Comparison of ENCODE assay signal across 9 cellular contexts in genomic region chr22:37050913-37051628, GRCh38. TPM values are rescaled to one million over a fixed set of nuclear protein-coding genes. Genes with fewer than 3 reads are reported as not detected.
A peak's percentile ranks its signal among the peaks of the same experiment; 100 is the strongest.
DNase-seq lines count a peak whose midpoint lies in the region; ATAC-seq, FAIRE-seq and TF ChIP-seq lines count a peak whose summit lies in the region.
"Had no signal": no experiment of that assay in that cellular context is flagged by ENCODE, and none has a peak within 500 bp of the region (broad histone marks: within the 10 kb centered on the region; RNA-seq: fewer than 3 reads in every experiment).

No MANE protein-coding gene starts in this region.

- peak overlapping the region; percentile 62 for H2AFZ ChIP-seq in GM12878 (ENCODE audit: control insufficient read depth, low read depth, low read length)
- no peak overlapping the region for H2AFZ ChIP-seq in mesenchymal stem cell (ENCODE audit: low read depth, low read length)

- FAIRE-seq in GM12878 (lab: Jason Lieb, UNC) = no peak

- RAD21 ChIA-PET in GM12878 (lab: Charles Lee; ENCODE audit: unreplicated experiment) = interaction anchor here (0.6 to 1.3 kb wide), 4 partner anchors 9 to 119 kb away, joined by 3 to 4 read pairs (median 3); no protein-coding TSS in a partner anchor

- H4K20me1 ChIP-seq in GM12878 (ENCODE audit: control insufficient read depth, insufficient read depth) = no peaks in the 10 kb centered on the region

- H3K27ac ChIP-seq in cardiac muscle cell (no peak overlapping the region), GM12878 (ENCODE audit: control insufficient read depth, insufficient read depth) (no peak overlapping the region), mesenchymal stem cell (ENCODE audit: low read length, poor library complexity, severe bottlenecking) (no peak overlapping the region), urinary bladder (ENCODE audit: low read depth) (no peak overlapping the region)

- H3K36me3 ChIP-seq in cardiac muscle cell (no peaks in the 10 kb centered on the region), GM12878 (ENCODE audit: control insufficient read depth in 2 of 2, insufficient read depth in 2 of 2, low read length in 1 of 2) (no peaks in the 10 kb centered on the region), mesenchymal stem cell (ENCODE audit: control insufficient read depth in 1 of 2, insufficient read depth in 2 of 2, low read depth in 1 of 2, low read length in 2 of 2) (peaks cover 22 to 30% of the 10 kb centered on the region in 2 experiments), urinary bladder (ENCODE audit: insufficient read depth) (no peaks in the 10 kb centered on the region)

- WGBS in GM12878 (ENCODE audit: insufficient coverage, insufficient replicate concordance, low lambda C conversion rate, missing lambda C conversion rate) = 19% methylated on average over 21 of the region's 22 CpGs
- WGBS in mesenchymal stem cell = 35% methylated on average over 16 of the region's 22 CpGs
- WGBS in urinary bladder = 26% methylated on average over 22 of the region's 22 CpGs

- no peak overlapping the region for H4K91ac ChIP-seq in mesenchymal stem cell (ENCODE audit: low read length)

- H2BK120ac ChIP-seq in mesenchymal stem cell (ENCODE audit: low read depth, low read length) = no peak overlapping the region

- H4K8ac ChIP-seq in mesenchymal stem cell (ENCODE audit: low read length) = no peak overlapping the region

- DNase-seq in cardiac muscle cell (ENCODE audit: low read depth in 1 of 2, low spot score in 1 of 2) = no peak
- DNase-seq in left cardiac atrium = no peak
- DNase-seq in GM12878 (ENCODE audit: low read depth, low spot score) = no peak
- DNase-seq in mesenchymal stem cell = no peak
- no peak for DNase-seq in NCI-H1105 (lab: John Stamatoyannopoulos, UW)
- DNase-seq in effector CD8-positive, alpha-beta T cell (lab: John Stamatoyannopoulos, UW) = no peak
- no peak for DNase-seq in epidermal melanocyte (ENCODE audit: insufficient read length, low spot score)

- no peak overlapping the region for H2AK5ac ChIP-seq in mesenchymal stem cell (ENCODE audit: low read length, severe bottlenecking)

- H3K9ac ChIP-seq in GM12878 (ENCODE audit: control insufficient read depth, insufficient read depth, low read length) (no peak overlapping the region), mesenchymal stem cell (ENCODE audit: low read length) (peak overlapping the region; percentile 54)

- POLR2A ChIA-PET in GM12878 (lab: Charles Lee) = no interaction called here

- BruUV-seq in GM12878 (replicated peaks; lab: Mats Ljungman, UMichigan) = no TSS peak

- H3K4me2 ChIP-seq in GM12878 (ENCODE audit: control insufficient read depth, insufficient read depth) (peak overlapping the region; percentile 88), mesenchymal stem cell (ENCODE audit: low read length, poor library complexity, severe bottlenecking) (peak overlapping the region; percentile 74)

- SMC1A ChIA-PET in GM12878 (lab: Charles Lee; ENCODE audit: uncharacterized antibody, unreplicated experiment) = interaction anchor here (0.9 kb wide), 1 partner anchor 9 kb away, joined by 3 read pairs; no protein-coding TSS in a partner anchor

- no peak overlapping the region for H2BK12ac ChIP-seq in mesenchymal stem cell (ENCODE audit: low read length in 2 of 2)

- no peaks in the 10 kb centered on the region for H3K4me1 ChIP-seq in cardiac muscle cell (ENCODE audit: low read depth)
- no peaks in the 10 kb centered on the region for H3K4me1 ChIP-seq in GM12878 (ENCODE audit: control insufficient read depth, insufficient read depth, low read length)
- peaks cover 18% of the 10 kb centered on the region for H3K4me1 ChIP-seq in mesenchymal stem cell (ENCODE audit: control insufficient read depth, insufficient read depth, low read depth, low read length)
- no peaks in the 10 kb centered on the region for H3K4me1 ChIP-seq in urinary bladder (ENCODE audit: insufficient read depth)

- intact Hi-C loops in left cardiac atrium (cut with DNase I) (no loop called here), GM12878 (cut with micrococcal nuclease; ENCODE audit: unreplicated experiment) (no loop called here)

- no peak overlapping the region for H2BK15ac ChIP-seq in mesenchymal stem cell (ENCODE audit: low read depth, poor library complexity, severe bottlenecking)

- no peak for TF ChIP-seq RAD21 in GM12878 (IDR thresholded peaks at IDR 0.05; ENCODE audit: insufficient read depth, low read depth, low read length)

- H2BK5ac ChIP-seq in mesenchymal stem cell (ENCODE audit: low read depth, low read length, poor library complexity, severe bottlenecking) = no peak overlapping the region

- H3K14ac ChIP-seq in mesenchymal stem cell (ENCODE audit: low read length in 2 of 2) = no peak overlapping the region

- H3K4me3 ChIP-seq in cardiac muscle cell (peak overlapping the region; percentile 84), GM12878 (peak overlapping the region; percentile 90), mesenchymal stem cell (ENCODE audit: insufficient read depth in 1 of 2, low read depth in 1 of 2, low read length in 2 of 2) (peak overlapping the region; percentile 58 to 78), urinary bladder (ENCODE audit: low read depth, low read length) (peak overlapping the region; percentile 80)

- in situ Hi-C loops in GM12878 (cut with MboI) = no loop called here

- H3K23ac ChIP-seq in mesenchymal stem cell (ENCODE audit: low read length in 2 of 2) = no peak overlapping the region

- H3K9me3 ChIP-seq in cardiac muscle cell (ENCODE audit: low read depth) (no peaks in the 10 kb centered on the region), GM12878 (replicated peaks; ENCODE audit: control insufficient read depth, insufficient read depth, low read length) (no peaks in the 10 kb centered on the region), mesenchymal stem cell (ENCODE audit: control insufficient read depth, low read length) (no peaks in the 10 kb centered on the region)

- CTCF ChIA-PET in GM12878 (lab: Yijun Ruan, JAX) = interaction anchor here (1.4 to 1.5 kb wide), 2 partner anchors 148 to 208 kb away, joined by 3 to 4 read pairs; no protein-coding TSS in a partner anchor

- no peaks in the 10 kb centered on the region for H3K79me2 ChIP-seq in GM12878 (ENCODE audit: control insufficient read depth, insufficient read depth, low read length)

- no peak overlapping the region for H3K4ac ChIP-seq in mesenchymal stem cell (ENCODE audit: low read depth in 1 of 2, low read length in 2 of 2)

- peak overlapping the region in 1 of 2 experiments; percentile 18 for H3K18ac ChIP-seq in mesenchymal stem cell (ENCODE audit: low read depth in 1 of 2, low read length in 2 of 2)

- H3K79me1 ChIP-seq in mesenchymal stem cell (replicated peaks; ENCODE audit: low read length, poor library complexity, severe bottlenecking) = peaks cover 14% of the 10 kb centered on the region

- no peak for TF ChIP-seq EP300 in GM12878 (IDR thresholded peaks at IDR 0.05; ENCODE audit: borderline replicate concordance in 1 of 2, control insufficient read depth in 1 of 2, low read depth in 2 of 2, low read length in 2 of 2)

- no peaks in the 10 kb centered on the region for H3K27me3 ChIP-seq in cardiac muscle cell
- no peaks in the 10 kb centered on the region for H3K27me3 ChIP-seq in GM12878 (replicated peaks in 1 of 2; ENCODE audit: control insufficient read depth in 2 of 2, insufficient read depth in 2 of 2, low read length in 1 of 2)
- H3K27me3 ChIP-seq in mesenchymal stem cell (ENCODE audit: control insufficient read depth in 1 of 2, insufficient read depth in 1 of 2, low read length in 2 of 2) = no peaks in the 10 kb centered on the region

- TF ChIP-seq CTCF in cardiac muscle cell (IDR thresholded peaks at IDR 0.05; ENCODE audit: low read depth, low read length) (no peak), GM12878 (IDR thresholded peaks at IDR 0.05 in 2 of 3, conservative IDR thresholded peaks at IDR 0.05 in 1 of 3; ENCODE audit: control insufficient read depth in 2 of 3, extremely low read depth in 1 of 3, insufficient read depth in 1 of 3, low read depth in 3 of 3, low read length in 3 of 3) (no peak)

- no peak for TF ChIP-seq POLR2A in GM12878 (IDR thresholded peaks at IDR 0.05; ENCODE audit: low read depth, low read length)

- no peak for ATAC-seq in left cardiac atrium
- no peak for ATAC-seq in GM12878

RNA-seq across cellular contexts. Expression of gene KCTD17, which starts 0.5 kb away (rescaled TPM):
- total RNA-seq in cardiac muscle cell (38.4 and 39.1 TPM in 2 replicates), left cardiac atrium (10 to 100 TPM; 27.7 to 50.6 TPM), GM12878 (2014; rRNA removed) (10.4 and 11.8 TPM in 2 replicates), GM12878 (2014; rRNA removed; fragmentation: Illumina TruSeq; extraction: Trizol) (5.2 and 6.4 TPM in 2 replicates), GM12878 (2021) (16.8 and 18.4 TPM in 2 replicates), urinary bladder (13.8 TPM)
- polyA plus RNA-seq in cardiac muscle cell (49.5 and 54.0 TPM in 2 replicates), GM12878 (2011; rRNA removed) (7.6 and 13.0 TPM in 2 replicates), GM12878 (2014; fragmentation: Illumina TruSeq; extraction: Trizol) (2.1 and 7.2 TPM in 2 replicates), GM12878 (2014; fragmentation: Nextera tagmentation; extraction: Ambion mirVana) (under 1 TPM in 1 of 2 experiments, not detected in 1; 0.16 TPM), GM12878 (2014; rRNA removed) (9.1 and 13.3 TPM in 2 replicates), GM12878 (2016; fragmentation: Nextera tagmentation; extraction: Ambion mirVana) (10 to 100 TPM; 10.1 to 10.9 TPM), urinary bladder (36.1 TPM)
- 8.3 and 13.5 TPM in 2 replicates for total RNA-seq in GM12878 (2013; cell fraction: nucleolus; rRNA removed)
- 6.1 TPM for polyA plus RNA-seq in GM12878 (2011; ENCODE audit: low read depth)
- 12.7 and 18.2 TPM in 2 replicates for polyA plus RNA-seq in GM12878 (2011; cell fraction: cytosol; rRNA removed)
- 53.0 and 66.8 TPM in 2 replicates for polyA plus RNA-seq in GM12878 (2011; cell fraction: nucleus; rRNA removed)
- polyA plus RNA-seq in GM12878 (2012) = 7.0 and 7.7 TPM in 2 replicates
- 11.2 and 14.5 TPM in 2 replicates for polyA minus RNA-seq in GM12878 (2011; rRNA and poly(A)+ RNA removed)
- 4.9 and 7.0 TPM in 2 replicates for polyA minus RNA-seq in GM12878 (2011; cell fraction: cytosol; rRNA and poly(A)+ RNA removed)
- polyA minus RNA-seq in GM12878 (2011; cell fraction: nucleus; rRNA and poly(A)+ RNA removed) = 8.1 and 15.6 TPM in 2 replicates
- polyA plus RNA-seq in mesenchymal stem cell (2013, experiment 1 of 2) = 17.9 TPM
- polyA plus RNA-seq in mesenchymal stem cell (2013, experiment 2 of 2) = 20.1 TPM

RNA-seq across cellular contexts. Expression of gene MPST, which starts 31.5 kb away (rescaled TPM):
- total RNA-seq in cardiac muscle cell = 152 and 155 TPM in 2 replicates
- 86.0 and 135 TPM in 2 replicates for polyA plus RNA-seq in cardiac muscle cell
- 10 to 100 TPM; 48.2 to 51.2 TPM for total RNA-seq in left cardiac atrium
- total RNA-seq in GM12878 (2013; cell fraction: nucleolus; rRNA removed) = 17.4 and 21.5 TPM in 2 replicates
- 79.0 and 88.7 TPM in 2 replicates for total RNA-seq in GM12878 (2014; rRNA removed)
- 13.8 and 16.4 TPM in 2 replicates for total RNA-seq in GM12878 (2014; rRNA removed; fragmentation: Illumina TruSeq; extraction: Trizol)
- total RNA-seq in GM12878 (2021) = 58.0 and 58.2 TPM in 2 replicates
- polyA plus RNA-seq in GM12878 (2011; ENCODE audit: low read depth) = 7.7 TPM
- polyA plus RNA-seq in GM12878 (2011; rRNA removed) = 9.4 and 21.1 TPM in 2 replicates
- polyA plus RNA-seq in GM12878 (2011; cell fraction: cytosol; rRNA removed) = 32.6 and 65.8 TPM in 2 replicates
- 49.0 and 61.0 TPM in 2 replicates for polyA plus RNA-seq in GM12878 (2011; cell fraction: nucleus; rRNA removed)
- polyA plus RNA-seq in GM12878 (2012) = 30.4 and 40.4 TPM in 2 replicates
- polyA plus RNA-seq in GM12878 (2014; fragmentation: Illumina TruSeq; extraction: Trizol) = 3.5 and 8.1 TPM in 2 replicates
- 1 to 10 TPM in 1 of 2 experiments, under 1 TPM in 1; 0.95 to 2.4 TPM for polyA plus RNA-seq in GM12878 (2014; fragmentation: Nextera tagmentation; extraction: Ambion mirVana)
- polyA plus RNA-seq in GM12878 (2014; rRNA removed) = 88.1 and 101 TPM in 2 replicates
- 10 to 100 TPM; 55.9 to 60.8 TPM for polyA plus RNA-seq in GM12878 (2016; fragmentation: Nextera tagmentation; extraction: Ambion mirVana)
- 8.3 and 17.3 TPM in 2 replicates for polyA minus RNA-seq in GM12878 (2011; rRNA and poly(A)+ RNA removed)
- polyA minus RNA-seq in GM12878 (2011; cell fraction: cytosol; rRNA and poly(A)+ RNA removed) = 19.9 and 21.1 TPM in 2 replicates
- polyA minus RNA-seq in GM12878 (2011; cell fraction: nucleus; rRNA and poly(A)+ RNA removed) = 6.5 and 14.4 TPM in 2 replicates
- polyA plus RNA-seq in mesenchymal stem cell (2013, experiment 1 of 2) = 81.0 TPM
- 80.4 TPM for polyA plus RNA-seq in mesenchymal stem cell (2013, experiment 2 of 2)
- 44.1 TPM for total RNA-seq in urinary bladder
- polyA plus RNA-seq in urinary bladder = 123 TPM

RNA-seq across cellular contexts. Expression of gene TST, which starts 31.8 kb away (rescaled TPM):
- total RNA-seq in cardiac muscle cell (63.8 and 78.0 TPM in 2 replicates), left cardiac atrium (10 to 100 TPM; 33.3 to 35.5 TPM), GM12878 (2014; rRNA removed) (24.6 TPM in 2 replicates), GM12878 (2014; rRNA removed; fragmentation: Illumina TruSeq; extraction: Trizol) (8.8 and 9.3 TPM in 2 replicates), GM12878 (2021) (20.8 and 20.9 TPM in 2 replicates), urinary bladder (19.4 TPM)
- polyA plus RNA-seq in cardiac muscle cell (34.8 and 36.2 TPM in 2 replicates), GM12878 (2011; rRNA removed) (3.3 and 9.5 TPM in 2 replicates), GM12878 (2014; fragmentation: Illumina TruSeq; extraction: Trizol) (0.59 and 5.7 TPM in 2 replicates), GM12878 (2014; fragmentation: Nextera tagmentation; extraction: Ambion mirVana) (1 to 10 TPM; 2.4 to 7.0 TPM), GM12878 (2014; rRNA removed) (24.1 and 25.0 TPM in 2 replicates), GM12878 (2016; fragmentation: Nextera tagmentation; extraction: Ambion mirVana) (10 to 100 TPM; 11.3 to 11.8 TPM), urinary bladder (48.8 TPM)
- 2.8 and 4.3 TPM in 2 replicates for total RNA-seq in GM12878 (2013; cell fraction: nucleolus; rRNA removed)
- 4.2 TPM for polyA plus RNA-seq in GM12878 (2011; ENCODE audit: low read depth)
- 13.6 and 23.5 TPM in 2 replicates for polyA plus RNA-seq in GM12878 (2011; cell fraction: cytosol; rRNA removed)
- 10.1 and 13.5 TPM in 2 replicates for polyA plus RNA-seq in GM12878 (2011; cell fraction: nucleus; rRNA removed)
- 5.7 and 6.9 TPM in 2 replicates for polyA plus RNA-seq in GM12878 (2012)
- polyA minus RNA-seq in GM12878 (2011; rRNA and poly(A)+ RNA removed) = 4.5 and 9.4 TPM in 2 replicates
- 3.3 and 4.1 TPM in 2 replicates for polyA minus RNA-seq in GM12878 (2011; cell fraction: cytosol; rRNA and poly(A)+ RNA removed)
- 4.1 and 8.3 TPM in 2 replicates for polyA minus RNA-seq in GM12878 (2011; cell fraction: nucleus; rRNA and poly(A)+ RNA removed)
- 38.9 TPM for polyA plus RNA-seq in mesenchymal stem cell (2013, experiment 1 of 2)
- polyA plus RNA-seq in mesenchymal stem cell (2013, experiment 2 of 2) = 40.6 TPM

RNA-seq across cellular contexts. Expression of gene TMPRSS6, which starts 58.4 kb away (rescaled TPM):
- not detected in 2 replicates for total RNA-seq in cardiac muscle cell
- 0.11 and 0.26 TPM in 2 replicates for polyA plus RNA-seq in cardiac muscle cell
- not detected for total RNA-seq in left cardiac atrium
- total RNA-seq in GM12878 (2013; cell fraction: nucleolus; rRNA removed) = 4.0 TPM in 2 replicates
- 0.06 TPM in 1 of 2 replicates, not detected in the other for total RNA-seq in GM12878 (2014; rRNA removed)
- total RNA-seq in GM12878 (2014; rRNA removed; fragmentation: Illumina TruSeq; extraction: Trizol) = not detected in 2 replicates
- 0.19 and 0.31 TPM in 2 replicates for total RNA-seq in GM12878 (2021)
- polyA plus RNA-seq in GM12878 (2011; ENCODE audit: low read depth) = 0.21 TPM
- polyA plus RNA-seq in GM12878 (2011; rRNA removed) = 0.55 and 0.69 TPM in 2 replicates
- 0.82 and 1.3 TPM in 2 replicates for polyA plus RNA-seq in GM12878 (2011; cell fraction: cytosol; rRNA removed)
- polyA plus RNA-seq in GM12878 (2011; cell fraction: nucleus; rRNA removed) = 3.8 and 6.0 TPM in 2 replicates
- polyA plus RNA-seq in GM12878 (2012) = 0.57 and 1.00 TPM in 2 replicates
- not detected in 2 replicates for polyA plus RNA-seq in GM12878 (2014; fragmentation: Illumina TruSeq; extraction: Trizol)
- not detected for polyA plus RNA-seq in GM12878 (2014; fragmentation: Nextera tagmentation; extraction: Ambion mirVana)
- 0.03 TPM in 1 of 2 replicates, not detected in the other for polyA plus RNA-seq in GM12878 (2014; rRNA removed)
- under 1 TPM in 1 of 2 experiments, not detected in 1; 0.07 TPM for polyA plus RNA-seq in GM12878 (2016; fragmentation: Nextera tagmentation; extraction: Ambion mirVana)
- 0.82 and 1.1 TPM in 2 replicates for polyA minus RNA-seq in GM12878 (2011; rRNA and poly(A)+ RNA removed)
- 0.31 TPM in 1 of 2 replicates, not detected in the other for polyA minus RNA-seq in GM12878 (2011; cell fraction: cytosol; rRNA and poly(A)+ RNA removed)
- 1.8 TPM in 2 replicates for polyA minus RNA-seq in GM12878 (2011; cell fraction: nucleus; rRNA and poly(A)+ RNA removed)
- polyA plus RNA-seq in mesenchymal stem cell (2013, experiment 1 of 2) = not detected
- not detected for polyA plus RNA-seq in mesenchymal stem cell (2013, experiment 2 of 2)
- not detected for total RNA-seq in urinary bladder
- 0.04 TPM for polyA plus RNA-seq in urinary bladder
- total RNA-seq: Daoy had no signal
